Comparison of ENCODE assay signal across 21 cellular contexts in genomic region chr5:140012443-140012842, GRCh38. TPM values are rescaled to one million over a fixed set of nuclear protein-coding genes. Genes with fewer than 3 reads are reported as not detected.
DNase-seq lines count a peak whose midpoint lies in the region; ATAC-seq and TF ChIP-seq lines count a peak whose summit lies in the region.
"Had no signal": no experiment of that assay in that cellular context is flagged by ENCODE, and none has a peak within 500 bp of the region (broad histone marks: within the 10 kb centered on the region; RNA-seq: fewer than 3 reads in every experiment).

No MANE protein-coding gene starts in this region.

- H3K4me3 Mint-ChIP-seq in stimulated activated memory B cell treated with anti-CD40 and anti-IgM and Interleukin-4, amounts not matched to agents 10 μg/mL and 1 μg/mL and 100 μg/mL, for 72 hours: no peak overlapping the region
- H3K4me3 Mint-ChIP-seq: CD14-positive monocyte; CD4-positive, alpha-beta memory T cell; CD4-positive, CD25-positive, alpha-beta regulatory T cell; CD8-positive, alpha-beta memory T cell had no signal

- intact Hi-C loops in psoas muscle (cut with DNase I): no loop called here

- H3K27ac ChIP-seq in HEK293 (ENCODE audit: extremely low read depth, low read depth, low read length) (no peak overlapping the region), psoas muscle (peak overlapping the region; percentile 91), skeletal muscle tissue (ENCODE audit: low read depth, low read length) (peak overlapping the region; percentile 94)
- H3K27ac ChIP-seq: BLaER1 had no signal

- no peak for ATAC-seq in psoas muscle
- ATAC-seq in stimulated activated memory B cell treated with anti-CD40 and anti-IgM and Interleukin-4, amounts not matched to agents 10 μg/mL and 1 μg/mL and 100 μg/mL, for 72 hours: peak; percentile 26

- CTCF ChIA-PET in HEK293 (lab: Yijun Ruan, JAX): interaction anchor here (0.6 to 1.7 kb wide), 2 partner anchors 12 to 44 kb away, joined by 3 to 5 read pairs; no protein-coding TSS in a partner anchor

- POLR2A ChIA-PET in HEK293 (lab: Yijun Ruan, JAX): no interaction called here

- no peaks in the 10 kb centered on the region for H3K36me3 ChIP-seq in HEK293 (ENCODE audit: control insufficient read depth in 2 of 2, insufficient read depth in 1 of 2, low read length in 2 of 2)
- H3K36me3 ChIP-seq in psoas muscle (ENCODE audit: insufficient read depth in 1 of 2, low read depth in 1 of 2): no peaks in the 10 kb centered on the region
- no peaks in the 10 kb centered on the region for H3K36me3 ChIP-seq in skeletal muscle tissue (ENCODE audit: control insufficient read depth in 3 of 3, insufficient read depth in 3 of 3, low read length in 3 of 3)
- H3K36me3 ChIP-seq: BE2C, BLaER1 had no signal

- no peaks in the 10 kb centered on the region for H3K27me3 Mint-ChIP-seq in stimulated activated memory B cell treated with anti-CD40 and anti-IgM and Interleukin-4, amounts not matched to agents 10 μg/mL and 1 μg/mL and 100 μg/mL, for 72 hours

- H3K4me3 ChIP-seq in HEK293 (ENCODE audit: low read depth, low read length) (no peak overlapping the region), psoas muscle (no peak overlapping the region), skeletal muscle tissue (ENCODE audit: low read length in 3 of 3) (no peak overlapping the region)
- H3K4me3 ChIP-seq: BLaER1 had no signal

- DNase-seq in psoas muscle: no peak
- DNase-seq in NCI-H748 treated with DMSO at 0.1 percent for 48 hours (lab: John Stamatoyannopoulos, UW): no peak
- DNase-seq in DMS 273 treated with DMSO at 0.1 percent for 48 hours (lab: John Stamatoyannopoulos, UW): no peak
- no peak for DNase-seq in stimulated activated CD4-positive, alpha-beta T cell treated with anti-CD3 and anti-CD28 coated beads, Interleukin-2, amount 100 ng/mL, for 48 hours
- DNase-seq in NCI-H1930 (lab: John Stamatoyannopoulos, UW): no peak
- DNase-seq: 8988T; ACHN; BE2C; C1 segment of cervical spinal cord; CD4-positive, alpha-beta memory T cell; CD4-positive, CD25-positive, alpha-beta regulatory T cell; CD8-positive, alpha-beta memory T cell; COR-L47; DMS79 treated with DMSO at 0.1 percent for 48 hours; GF-D8 had no signal

- no peaks in the 10 kb centered on the region for H3K9me3 Mint-ChIP-seq in stimulated activated memory B cell treated with anti-CD40 and anti-IgM and Interleukin-4, amounts not matched to agents 10 μg/mL and 1 μg/mL and 100 μg/mL, for 72 hours
- H3K9me3 Mint-ChIP-seq: CD4-positive, alpha-beta memory T cell; CD8-positive, alpha-beta memory T cell had no signal

- H3K27me3 ChIP-seq in psoas muscle (ENCODE audit: insufficient read depth in 3 of 3, low read length in 2 of 3) (no peaks in the 10 kb centered on the region), skeletal muscle tissue (ENCODE audit: control insufficient read depth in 3 of 3, insufficient read depth in 3 of 3, low read length in 3 of 3) (no peaks in the 10 kb centered on the region)
- H3K27me3 ChIP-seq: BE2C, BLaER1 had no signal

- no peak for TF ChIP-seq CTCF in HEK293 (tag by site-specific recombination; IDR thresholded peaks at IDR 0.05)
- TF ChIP-seq CTCF in psoas muscle (IDR thresholded peaks at IDR 0.05): no peak

- H3K9ac ChIP-seq in skeletal muscle tissue (ENCODE audit: low read depth in 1 of 3, low read length in 3 of 3): no peak overlapping the region
- H3K9ac ChIP-seq: BLaER1 had no signal

- H3K4me1 Mint-ChIP-seq in stimulated activated memory B cell treated with anti-CD40 and anti-IgM and Interleukin-4, amounts not matched to agents 10 μg/mL and 1 μg/mL and 100 μg/mL, for 72 hours: no peaks in the 10 kb centered on the region
- H3K4me1 Mint-ChIP-seq: CD14-positive monocyte; CD4-positive, alpha-beta memory T cell; CD4-positive, CD25-positive, alpha-beta regulatory T cell; CD8-positive, alpha-beta memory T cell had no signal

- no peaks in the 10 kb centered on the region for H3K36me3 Mint-ChIP-seq in stimulated activated memory B cell treated with anti-CD40 and anti-IgM and Interleukin-4, amounts not matched to agents 10 μg/mL and 1 μg/mL and 100 μg/mL, for 72 hours
- H3K36me3 Mint-ChIP-seq: CD14-positive monocyte; CD4-positive, alpha-beta memory T cell; CD4-positive, CD25-positive, alpha-beta regulatory T cell; CD8-positive, alpha-beta memory T cell had no signal

- H3K9me3 ChIP-seq in HEK293 (ENCODE audit: control insufficient read depth, insufficient read depth, low read depth, low read length) (no peaks in the 10 kb centered on the region), psoas muscle (no peaks in the 10 kb centered on the region), skeletal muscle tissue (ENCODE audit: control insufficient read depth in 3 of 3, low read length in 3 of 3) (no peaks in the 10 kb centered on the region)
- H3K9me3 ChIP-seq: BE2C, BLaER1 had no signal

- H3K4me1 ChIP-seq in HEK293 (ENCODE audit: control insufficient read depth, insufficient read depth, low read length) (no peaks in the 10 kb centered on the region), psoas muscle (peaks cover 63% of the 10 kb centered on the region), skeletal muscle tissue (ENCODE audit: control insufficient read depth in 3 of 3, insufficient read depth in 3 of 3, low read length in 3 of 3) (peaks cover 24 to 53% (median 36%) of the 10 kb centered on the region in 3 donors)
- H3K4me1 ChIP-seq: BE2C, BLaER1 had no signal

- 82 to 93% (median 86%) methylated on average over 1 of the region's 1 CpG for WGBS in psoas muscle, 3 donors

- H3K27ac Mint-ChIP-seq in stimulated activated memory B cell treated with anti-CD40 and anti-IgM and Interleukin-4, amounts not matched to agents 10 μg/mL and 1 μg/mL and 100 μg/mL, for 72 hours: no peak overlapping the region
- H3K27ac Mint-ChIP-seq: CD14-positive monocyte; CD4-positive, alpha-beta memory T cell; CD4-positive, CD25-positive, alpha-beta regulatory T cell; CD8-positive, alpha-beta memory T cell had no signal

TF ChIP-seq in HEK293, 187 proteins besides CTCF, POLR2A, EP300 and RAD21:
- no peak for TF ChIP-seq ZNF391 (tag by site-specific recombination; IDR thresholded peaks at IDR 0.05; ENCODE audit: borderline replicate concordance, low read depth)
- no peak for TF ChIP-seq ZNF610 (tag by site-specific recombination; IDR thresholded peaks at IDR 0.05; ENCODE audit: borderline replicate concordance)
- TF ChIP-seq ZNF37A (tag by site-specific recombination; IDR thresholded peaks at IDR 0.05): no peak
- TF ChIP-seq, protein P1, sequence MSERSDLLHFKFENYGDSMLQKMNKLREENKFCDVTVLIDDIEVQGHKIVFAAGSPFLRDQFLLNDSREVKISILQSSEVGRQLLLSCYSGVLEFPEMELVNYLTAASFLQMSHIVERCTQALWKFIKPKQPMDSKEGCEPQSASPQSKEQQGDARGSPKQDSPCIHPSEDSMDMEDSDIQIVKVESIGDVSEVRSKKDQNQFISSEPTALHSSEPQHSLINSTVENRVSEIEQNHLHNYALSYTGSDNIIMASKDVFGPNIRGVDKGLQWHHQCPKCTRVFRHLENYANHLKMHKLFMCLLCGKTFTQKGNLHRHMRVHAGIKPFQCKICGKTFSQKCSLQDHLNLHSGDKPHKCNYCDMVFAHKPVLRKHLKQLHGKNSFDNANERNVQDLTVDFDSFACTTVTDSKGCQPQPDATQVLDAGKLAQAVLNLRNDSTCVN (tag by site-specific recombination; optimal IDR thresholded peaks at IDR 0.05): no peak
- TF ChIP-seq, protein P2, sequence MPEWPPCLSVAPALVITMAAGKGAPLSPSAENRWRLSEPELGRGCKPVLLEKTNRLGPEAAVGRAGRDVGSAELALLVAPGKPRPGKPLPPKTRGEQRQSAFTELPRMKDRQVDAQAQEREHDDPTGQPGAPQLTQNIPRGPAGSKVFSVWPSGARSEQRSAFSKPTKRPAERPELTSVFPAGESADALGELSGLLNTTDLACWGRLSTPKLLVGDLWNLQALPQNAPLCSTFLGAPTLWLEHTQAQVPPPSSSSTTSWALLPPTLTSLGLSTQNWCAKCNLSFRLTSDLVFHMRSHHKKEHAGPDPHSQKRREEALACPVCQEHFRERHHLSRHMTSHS (tag by site-specific recombination; IDR thresholded peaks at IDR 0.05): no peak
- TF ChIP-seq EGR2 (tag by site-specific recombination; IDR thresholded peaks at IDR 0.05; ENCODE audit: low read depth): peak; percentile 51; the same call in 1 of the 2 replicates
- peak; percentile 54 for TF ChIP-seq ZFHX2 (tag by site-specific recombination; conservative IDR thresholded peaks at IDR 0.05)

RNA-seq across cellular contexts. Expression of gene NRG2, which starts 30.7 kb away (rescaled TPM):
- total RNA-seq in psoas muscle (10 to 100 TPM in 1 of 4 donors, 1 to 10 TPM in 3; 1.7 to 19.6 (median 3.0) TPM), skeletal muscle tissue (0.52 TPM)
- 1 to 10 TPM in 2 of 3 donors, under 1 TPM in 1; 0.42 to 6.5 (median 4.6) TPM for polyA plus RNA-seq in psoas muscle
- total RNA-seq: A673; CD4-positive, CD25-positive, alpha-beta regulatory T cell had no signal
- polyA plus RNA-seq: CD14-positive monocyte; CD4-positive, CD25-positive, alpha-beta regulatory T cell; CD8-positive, alpha-beta memory T cell had no signal
